23 cellular contexts compared by ENCODE assay signal in the genomic region with DNA sequence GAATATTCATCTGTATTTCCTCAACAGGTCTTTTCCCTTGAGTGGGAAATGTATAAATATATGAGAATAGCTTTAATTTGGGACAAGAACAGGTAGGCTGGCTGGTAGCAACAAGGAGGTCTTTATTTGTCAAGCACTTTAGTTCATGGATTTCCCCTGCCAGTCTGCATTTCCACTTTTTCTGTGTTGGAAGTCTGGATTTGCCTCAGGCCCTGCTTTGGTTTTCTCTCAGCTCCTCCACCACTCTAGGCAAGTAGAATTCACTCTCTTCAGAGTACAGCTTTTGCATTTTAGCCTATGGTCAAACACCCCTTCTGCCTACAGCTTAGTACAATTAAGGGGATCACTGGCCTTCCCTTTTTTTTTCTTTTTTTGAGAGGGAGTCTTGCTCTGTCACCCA.
"Had no signal": no experiment of that assay in that cellular context is flagged by ENCODE, and none has a peak within 500 bp of the region (broad histone marks: within the 10 kb centered on the region; RNA-seq: fewer than 3 reads in every experiment).

No MANE protein-coding gene starts in this region.

- H3K9me3 Mint-ChIP-seq: activated T-helper 17 cell treated with anti-CD3 and anti-CD28 coated beads, Interleukin-2, amount 50 U/mL, for 72 hours had no signal

- H3K27ac Mint-ChIP-seq: activated B cell treated with CpG ODN at 0.5 μM for 24 hours; activated CD4-positive, alpha-beta memory T cell treated with anti-CD3 and anti-CD28 coated beads for 36 hours; activated CD4-positive, alpha-beta T cell treated with anti-CD3 and anti-CD28 coated beads, Interleukin-2, amount 10 ng/mL, durations not matched to agents 7 days and 5 days; activated naive CD4-positive, alpha-beta T cell treated with anti-CD3 and anti-CD28 coated beads for 36 hours; activated naive CD8-positive, alpha-beta T cell; activated T-helper 17 cell treated with anti-CD3 and anti-CD28 coated beads, Interleukin-2, amount 50 U/mL, for 72 hours; T-helper 17 cell had no signal

- DNase-seq: activated B cell treated with CpG ODN at 0.5 μM for 24 hours; activated CD4-positive, alpha-beta memory T cell treated with anti-CD3 and anti-CD28 coated beads for 36 hours; activated CD4-positive, alpha-beta T cell treated with anti-CD3 and anti-CD28 coated beads for 1 hour; activated CD4-positive, alpha-beta T cell treated with anti-CD3 and anti-CD28 coated beads, Interleukin-2, amount 10 ng/mL, durations not matched to agents 7 days and 5 days; activated CD8-positive, alpha-beta memory T cell treated with anti-CD3 and anti-CD28 coated beads for 24 hours; activated gamma-delta T cell; activated naive CD4-positive, alpha-beta T cell treated with anti-CD3 and anti-CD28 coated beads for 36 hours; activated T-cell treated with anti-CD3 and anti-CD28 coated beads, Interleukin-2, amount 50 U/mL, for 48 hours; amygdala; MG63; NCI-H1105 treated with DMSO at 0.1 percent for 48 hours; NCI-H1436 treated with DMSO at 0.1 percent for 48 hours; NCI-H187; NCI-H2081; NCI-H510A treated with DMSO at 0.1 percent for 48 hours; NCI-H69; NK-92 treated with Interleukin-12 subunit alpha and Interleukin-12 subunit beta, amount 100 ng/mL, for 24 hours; SHP77 treated with DMSO at 0.1 percent for 48 hours; T-helper 17 cell; T-helper 9 cell had no signal

- H3K4me3 ChIP-seq: MG63 had no signal

- H3K9me3 ChIP-seq: MG63 had no signal

- H3K27me3 ChIP-seq: MG63 had no signal

- H3K4me3 Mint-ChIP-seq: activated B cell treated with CpG ODN at 0.5 μM for 24 hours; activated CD4-positive, alpha-beta memory T cell treated with anti-CD3 and anti-CD28 coated beads for 36 hours; activated CD4-positive, alpha-beta T cell treated with anti-CD3 and anti-CD28 coated beads, Interleukin-2, amount 10 ng/mL, durations not matched to agents 7 days and 5 days; activated naive CD4-positive, alpha-beta T cell treated with anti-CD3 and anti-CD28 coated beads for 36 hours; activated naive CD8-positive, alpha-beta T cell; activated T-helper 17 cell treated with anti-CD3 and anti-CD28 coated beads, Interleukin-2, amount 50 U/mL, for 72 hours; brain; T-helper 17 cell had no signal

- H3K27me3 Mint-ChIP-seq: activated B cell treated with CpG ODN at 0.5 μM for 24 hours; activated CD4-positive, alpha-beta memory T cell treated with anti-CD3 and anti-CD28 coated beads for 36 hours; activated CD4-positive, alpha-beta T cell treated with anti-CD3 and anti-CD28 coated beads, Interleukin-2, amount 10 ng/mL, durations not matched to agents 7 days and 5 days; activated naive CD8-positive, alpha-beta T cell; activated T-helper 17 cell treated with anti-CD3 and anti-CD28 coated beads, Interleukin-2, amount 50 U/mL, for 72 hours; brain; T-helper 17 cell had no signal

- ATAC-seq: activated T-helper 17 cell treated with anti-CD3 and anti-CD28 coated beads, Interleukin-2, amount 50 U/mL, for 72 hours; T-helper 17 cell had no signal

- H3K4me1 Mint-ChIP-seq: activated B cell treated with CpG ODN at 0.5 μM for 24 hours; activated T-helper 17 cell treated with anti-CD3 and anti-CD28 coated beads, Interleukin-2, amount 50 U/mL, for 72 hours; brain had no signal
